Comparison of ENCODE assay signal across 8 cellular contexts in the genomic region with DNA sequence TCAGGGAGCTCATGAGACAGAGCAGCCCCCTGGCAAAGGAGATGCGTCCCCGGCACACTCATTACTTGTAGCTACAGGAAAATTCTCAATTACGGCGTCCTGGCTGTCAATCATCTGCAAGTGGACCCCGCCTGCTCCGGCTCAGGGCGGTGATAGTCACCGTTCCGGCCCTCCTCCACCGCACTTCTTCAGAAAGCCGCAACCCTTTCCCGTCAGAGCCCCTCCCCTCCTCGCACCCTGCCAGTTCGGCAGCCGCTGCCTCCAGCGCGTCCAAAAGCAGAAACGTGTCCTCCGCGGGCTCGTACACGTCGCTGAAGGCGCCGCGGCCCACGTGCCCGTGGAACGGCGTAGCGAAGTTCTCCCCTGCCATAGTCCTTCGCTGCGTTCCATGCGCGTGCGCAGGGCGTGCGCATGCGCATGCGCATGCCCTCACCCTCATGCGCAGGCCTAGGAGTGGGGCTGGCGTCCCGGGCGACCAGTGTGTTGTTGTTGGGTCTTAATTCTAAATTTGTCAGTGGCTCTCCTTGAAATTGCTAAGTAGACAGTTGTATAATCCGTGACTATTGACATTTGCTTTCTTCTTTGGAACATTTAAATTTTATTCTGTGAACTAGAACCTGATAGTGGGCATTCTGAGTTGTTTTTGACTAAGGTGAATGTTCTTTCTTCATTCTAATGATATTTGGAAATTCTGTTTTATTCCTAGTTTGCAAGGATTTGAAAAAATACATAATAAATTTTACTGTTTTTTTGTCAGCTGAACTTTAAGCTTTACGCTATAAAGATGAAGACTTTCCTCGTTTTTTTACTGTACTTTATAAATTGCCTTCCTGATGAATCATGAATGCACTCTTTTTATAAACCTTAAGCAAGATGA.
A peak's percentile ranks its signal among the peaks of the same experiment; 100 is the strongest.
DNase-seq lines count a peak whose midpoint lies in the region; ATAC-seq and TF ChIP-seq lines count a peak whose summit lies in the region.

No MANE protein-coding gene starts in this region.

- peaks cover 26% of the 10 kb centered on the region for H3K4me1 ChIP-seq in CD4-positive, CD25-positive, alpha-beta regulatory T cell (ENCODE audit: control insufficient read depth, insufficient read depth, low read length, poor library complexity, severe bottlenecking)
- H3K4me1 ChIP-seq in lower lobe of right lung = peaks cover 15% of the 10 kb centered on the region

- H3K4me1 Mint-ChIP-seq in CD4-positive, CD25-positive, alpha-beta regulatory T cell = peaks cover 9 to 25% (median 22%) of the 10 kb centered on the region in 4 donors
- H3K4me1 Mint-ChIP-seq in activated CD4-positive, alpha-beta memory T cell treated with anti-CD3 and anti-CD28 coated beads for 36 hours (ENCODE audit: low read depth) = peaks cover 14% of the 10 kb centered on the region

- H3K4me3 ChIP-seq in CD4-positive, CD25-positive, alpha-beta regulatory T cell (ENCODE audit: low read depth, low read length) = peak overlapping the region; percentile 94
- H3K4me3 ChIP-seq in lower lobe of right lung = peak overlapping the region; percentile 69

- CTCF ChIA-PET in activated CD4-positive, alpha-beta memory T cell treated with anti-CD3 and anti-CD28 coated beads for 36 hours (lab: Charles Lee) = interaction anchor here (0.6 to 3.7 kb wide), 2 partner anchors 68 to 140 kb away, joined by 3 to 17 read pairs; no protein-coding TSS in a partner anchor

- H3K27ac Mint-ChIP-seq in CD4-positive, CD25-positive, alpha-beta regulatory T cell = peak overlapping the region; percentile 97 to 99 (median 99)
- H3K27ac Mint-ChIP-seq in activated CD4-positive, alpha-beta memory T cell treated with anti-CD3 and anti-CD28 coated beads for 36 hours = peak overlapping the region; percentile 99

- POLR2A ChIA-PET in activated CD4-positive, alpha-beta memory T cell treated with anti-CD3 and anti-CD28 coated beads for 36 hours (lab: Charles Lee) = interaction anchor here (0.5 to 1.1 kb wide), 5 partner anchors 20 to 416 kb away, joined by 3 to 4 read pairs (median 3); partner anchors contain the start of gene USP16

- peak; percentile 83 to 97 (median 92) for DNase-seq in CD4-positive, CD25-positive, alpha-beta regulatory T cell
- DNase-seq in NCI-H82 (lab: John Stamatoyannopoulos, UW) = peak; percentile 98
- DNase-seq in activated CD4-positive, alpha-beta memory T cell treated with anti-CD3 and anti-CD28 coated beads for 36 hours = peak; percentile 95
- peak; percentile 87 for DNase-seq in ecto neural progenitor cell (ENCODE audit: low spot score)
- DNase-seq in lower lobe of right lung = peak; percentile 93
- peak; percentile 79 to 86 (median 79) for DNase-seq in stimulated activated CD4-positive, alpha-beta T cell treated with anti-CD3 and anti-CD28 coated beads, TNF-alpha, amount 100 ng/mL, for 1 hour (ENCODE audit: low read depth in 3 of 3, low spot score in 1 of 3)

- peak; percentile 91 to 94 for ATAC-seq in CD4-positive, CD25-positive, alpha-beta regulatory T cell (ENCODE audit: low read depth in 2 of 2)
- ATAC-seq in GM19452 (IDR thresholded peaks at IDR 0.05; ENCODE audit: unreplicated experiment) = peak; percentile 97
- ATAC-seq in HG03575 (IDR thresholded peaks at IDR 0.05; ENCODE audit: extremely low read depth, insufficient number of reproducible peaks, low FRiP score, unreplicated experiment) = peak; percentile 82
- peak; percentile 100 for ATAC-seq in lower lobe of right lung

- peak overlapping the region; percentile 95 to 96 (median 95) for H3K4me3 Mint-ChIP-seq in CD4-positive, CD25-positive, alpha-beta regulatory T cell
- H3K4me3 Mint-ChIP-seq in activated CD4-positive, alpha-beta memory T cell treated with anti-CD3 and anti-CD28 coated beads for 36 hours = peak overlapping the region; percentile 89

- no peak for TF ChIP-seq CTCF in lower lobe of right lung (IDR thresholded peaks at IDR 0.05)

- H3K9me3 Mint-ChIP-seq in CD4-positive, CD25-positive, alpha-beta regulatory T cell = no peaks in the 10 kb centered on the region
- H3K9me3 Mint-ChIP-seq in activated CD4-positive, alpha-beta memory T cell treated with anti-CD3 and anti-CD28 coated beads for 36 hours = no peaks in the 10 kb centered on the region

- peak overlapping the region; percentile 93 for H3K27ac ChIP-seq in CD4-positive, CD25-positive, alpha-beta regulatory T cell (ENCODE audit: insufficient read depth, low read length, poor library complexity, severe bottlenecking)
- peak overlapping the region; percentile 96 for H3K27ac ChIP-seq in lower lobe of right lung

- no peaks in the 10 kb centered on the region for H3K9me3 ChIP-seq in CD4-positive, CD25-positive, alpha-beta regulatory T cell (ENCODE audit: control insufficient read depth in 2 of 2, low read length in 2 of 2)
- no peaks in the 10 kb centered on the region for H3K9me3 ChIP-seq in lower lobe of right lung

- peaks cover 13% of the 10 kb centered on the region for H3K36me3 ChIP-seq in CD4-positive, CD25-positive, alpha-beta regulatory T cell (ENCODE audit: control insufficient read depth, insufficient read depth, low read length)
- peaks cover 25% of the 10 kb centered on the region for H3K36me3 ChIP-seq in lower lobe of right lung

- no peaks in the 10 kb centered on the region for H3K27me3 ChIP-seq in CD4-positive, CD25-positive, alpha-beta regulatory T cell (ENCODE audit: control insufficient read depth, insufficient read depth, low read length)
- H3K27me3 ChIP-seq in lower lobe of right lung (ENCODE audit: low read depth) = peaks cover 5% of the 10 kb centered on the region

- intact Hi-C loops in activated CD4-positive, alpha-beta memory T cell treated with anti-CD3 and anti-CD28 coated beads for 36 hours (cut with micrococcal nuclease) = loop anchor here (1.0 to 2.0 kb wide), 9 partner anchors 49 to 415 kb away; partner anchors contain the start of genes CCT8 and USP16
- intact Hi-C loops in lower lobe of right lung (cut with DNase I) = no loop called here

- peaks cover 12% of the 10 kb centered on the region for H3K36me3 Mint-ChIP-seq in CD4-positive, CD25-positive, alpha-beta regulatory T cell
- H3K36me3 Mint-ChIP-seq in activated CD4-positive, alpha-beta memory T cell treated with anti-CD3 and anti-CD28 coated beads for 36 hours = peaks cover 12% of the 10 kb centered on the region

- H3K27me3 Mint-ChIP-seq in CD4-positive, CD25-positive, alpha-beta regulatory T cell = peaks cover 4% of the 10 kb centered on the region
- H3K27me3 Mint-ChIP-seq in activated CD4-positive, alpha-beta memory T cell treated with anti-CD3 and anti-CD28 coated beads for 36 hours = peaks cover 4% of the 10 kb centered on the region

Comparison
In these comparisons a context has a peak if more than half of its experiments do, and no peak if none do; other contexts are left out.
1. Peak in every context shown above with its lines: DNase-seq, ATAC-seq, H3K4me3 ChIP-seq and H3K27ac ChIP-seq.